ENCODE assay signal across 9 cellular contexts in the genomic region with DNA sequence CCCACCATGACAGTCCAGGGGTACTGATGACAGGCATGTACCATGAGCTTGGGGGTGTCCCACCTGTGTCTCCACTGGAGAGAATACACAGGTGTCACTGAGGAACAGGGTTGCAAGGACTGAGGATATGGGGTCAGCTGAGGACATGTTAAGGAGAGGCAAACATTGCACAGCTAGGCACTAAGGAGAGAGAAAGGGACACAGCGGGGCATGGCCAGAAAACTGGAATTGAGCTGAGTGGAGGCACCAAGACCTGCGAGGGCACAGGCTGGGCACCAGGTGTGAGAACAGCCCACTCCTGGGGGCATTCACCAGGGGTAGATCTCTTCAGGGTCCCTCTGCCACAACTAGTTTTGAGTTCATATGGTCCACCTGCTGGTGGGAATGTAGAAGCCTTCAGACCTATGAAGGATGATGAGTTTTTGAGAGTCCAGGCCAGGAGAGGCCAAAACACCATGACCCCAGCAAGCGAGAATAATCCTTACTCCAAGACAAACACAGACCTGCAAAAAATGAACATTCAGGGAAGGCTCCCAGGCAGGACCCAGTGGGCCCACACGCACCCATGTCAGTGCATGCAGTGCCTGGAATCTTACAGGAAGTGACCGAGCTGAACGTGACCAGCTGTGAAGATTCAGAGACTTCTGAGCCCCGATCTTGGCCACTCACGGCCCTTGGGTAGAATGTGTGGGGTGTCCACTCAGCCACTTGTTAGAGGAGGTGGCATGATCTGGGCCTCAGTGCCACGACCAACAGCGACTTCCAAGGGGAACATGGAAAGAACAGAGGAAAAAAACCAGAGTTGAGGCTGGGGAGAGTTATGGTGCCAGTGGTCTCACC. TPM values are rescaled to one million over a fixed set of nuclear protein-coding genes. Genes with fewer than 3 reads are reported as not detected.
DNase-seq lines count a peak whose midpoint lies in the region; ATAC-seq and TF ChIP-seq lines count a peak whose summit lies in the region.
"Had no signal": no experiment of that assay in that cellular context is flagged by ENCODE, and none has a peak within 500 bp of the region (broad histone marks: within the 10 kb centered on the region; RNA-seq: fewer than 3 reads in every experiment).

No MANE protein-coding gene starts in this region.

- H3K4me1 Mint-ChIP-seq in CD8-positive, alpha-beta T cell (ENCODE audit: low read depth), result peaks cover 36% of the 10 kb centered on the region
- peaks cover 31 to 32% of the 10 kb centered on the region in 2 donors for H3K4me1 Mint-ChIP-seq in natural killer cell treated with Interleukin-12 subunit alpha and Interleukin-12 subunit beta and Interleukin-15 and Interleukin-18, amount 100 ng/mL, for 72 hours (ENCODE audit: low read depth in 2 of 2)

- H3K36me3 ChIP-seq in CD8-positive, alpha-beta T cell (ENCODE audit: insufficient read depth, low read length), result no peaks in the 10 kb centered on the region
- H3K36me3 ChIP-seq in KOPT-K1 (ENCODE audit: insufficient read depth, low read length), result no peaks in the 10 kb centered on the region

- intact Hi-C loops in CD8-positive, alpha-beta T cell (cut with DNase I, micrococcal nuclease), result loop anchor here (5.0 to 10.0 kb wide), 4 partner anchors 80 to 722 kb away; partner anchors contain the start of genes ZNF274 (in 1 of the 2), ZNF417 (in 1 of the 2), ZNF551 (in 1 of the 2) and ZSCAN22 (in 1 of the 2)

- no peaks in the 10 kb centered on the region for H3K27me3 Mint-ChIP-seq in CD8-positive, alpha-beta T cell (ENCODE audit: low read depth)
- no peaks in the 10 kb centered on the region for H3K27me3 Mint-ChIP-seq in natural killer cell treated with Interleukin-12 subunit alpha and Interleukin-12 subunit beta and Interleukin-15 and Interleukin-18, amount 100 ng/mL, for 72 hours

- peak overlapping the region; percentile 96 for H3K27ac Mint-ChIP-seq in CD8-positive, alpha-beta T cell
- peak overlapping the region; percentile 82 to 93 for H3K27ac Mint-ChIP-seq in natural killer cell treated with Interleukin-12 subunit alpha and Interleukin-12 subunit beta and Interleukin-15 and Interleukin-18, amount 100 ng/mL, for 72 hours

- H3K4me1 ChIP-seq in CD8-positive, alpha-beta T cell (ENCODE audit: insufficient read depth, low read length), result peaks cover 24% of the 10 kb centered on the region

- H3K4me3 ChIP-seq in CD8-positive, alpha-beta T cell (ENCODE audit: low read depth, low read length), result peak overlapping the region; percentile 75
- peak overlapping the region; percentile 96 for H3K4me3 ChIP-seq in cardiac fibroblast (replicated peaks in 1 of 2; ENCODE audit: low read depth in 2 of 2, low read length in 2 of 2)

- POLR2A ChIA-PET in CD8-positive, alpha-beta T cell (lab: Charles Lee), result no interaction called here

- ATAC-seq in CD8-positive, alpha-beta T cell, result no peak
- no peak for ATAC-seq in natural killer cell treated with Interleukin-12 subunit alpha and Interleukin-12 subunit beta and Interleukin-15 and Interleukin-18, amount 100 ng/mL, for 72 hours
- no peak for ATAC-seq in HG03469 (IDR thresholded peaks at IDR 0.05; ENCODE audit: unreplicated experiment)
- no peak for ATAC-seq in HG02623 (IDR thresholded peaks at IDR 0.05; ENCODE audit: unreplicated experiment)

- no peak for DNase-seq in CD8-positive, alpha-beta T cell
- DNase-seq in cardiac fibroblast (ENCODE audit: low read depth in 2 of 2) (no peak), SK-N-DZ (ENCODE audit: low spot score) (no peak), iPS-NIHi7 (ENCODE audit: extremely low spot score) (no peak)
- no peak for DNase-seq in natural killer cell treated with Interleukin-12 subunit alpha and Interleukin-12 subunit beta and Interleukin-15 and Interleukin-18, amount 100 ng/mL, for 72 hours (ENCODE audit: low spot score)

- H3K9me3 Mint-ChIP-seq in CD8-positive, alpha-beta T cell, result no peaks in the 10 kb centered on the region
- no peaks in the 10 kb centered on the region for H3K9me3 Mint-ChIP-seq in natural killer cell treated with Interleukin-12 subunit alpha and Interleukin-12 subunit beta and Interleukin-15 and Interleukin-18, amount 100 ng/mL, for 72 hours

- H3K27ac ChIP-seq in CD8-positive, alpha-beta T cell (ENCODE audit: low read depth, low read length), result peak overlapping the region; percentile 67
- H3K27ac ChIP-seq in KOPT-K1 (ENCODE audit: low read depth, low read length, poor library complexity, severe bottlenecking), result peak overlapping the region; percentile 78

- peaks cover 7% of the 10 kb centered on the region for H3K36me3 Mint-ChIP-seq in CD8-positive, alpha-beta T cell
- no peaks in the 10 kb centered on the region for H3K36me3 Mint-ChIP-seq in natural killer cell treated with Interleukin-12 subunit alpha and Interleukin-12 subunit beta and Interleukin-15 and Interleukin-18, amount 100 ng/mL, for 72 hours

- CTCF ChIA-PET in CD8-positive, alpha-beta T cell (lab: Charles Lee), result interaction anchor here (0.7 to 0.9 kb wide), 2 partner anchors 51 to 113 kb away, joined by 3 to 4 read pairs; partner anchors contain the start of gene ZBTB45

- H3K27me3 ChIP-seq in CD8-positive, alpha-beta T cell (ENCODE audit: insufficient read depth, low read length), result no peaks in the 10 kb centered on the region

- peak overlapping the region; percentile 97 for H3K4me3 Mint-ChIP-seq in CD8-positive, alpha-beta T cell
- H3K4me3 Mint-ChIP-seq in natural killer cell treated with Interleukin-12 subunit alpha and Interleukin-12 subunit beta and Interleukin-15 and Interleukin-18, amount 100 ng/mL, for 72 hours, result peak overlapping the region; percentile 96

- no peak for TF ChIP-seq CTCF in CD8-positive, alpha-beta T cell (IDR thresholded peaks at IDR 0.05)
- TF ChIP-seq CTCF in cardiac fibroblast (IDR thresholded peaks at IDR 0.05; ENCODE audit: low read depth, low read length), result peak; percentile 43

- no peaks in the 10 kb centered on the region for H3K9me3 ChIP-seq in CD8-positive, alpha-beta T cell (ENCODE audit: low read length)
- H3K9me3 ChIP-seq in KOPT-K1 (ENCODE audit: insufficient read depth, low read length, poor library complexity, severe bottlenecking), result no peaks in the 10 kb centered on the region

RNA-seq across cellular contexts. Expression of gene ZNF584, which starts 1.4 kb away (rescaled TPM):
- 1 to 10 TPM; 1.2 to 1.7 TPM for total RNA-seq in CD8-positive, alpha-beta T cell
- 10 to 100 TPM in 1 of 2 donors, 1 to 10 TPM in 1; 8.4 to 18.5 TPM for total RNA-seq in natural killer cell treated with Interleukin-12 subunit alpha and Interleukin-12 subunit beta and Interleukin-15 and Interleukin-18, amount 100 ng/mL, for 72 hours
- polyA plus RNA-seq in SK-N-DZ (2014; cell fraction: cytosol; rRNA removed), result 3.6 and 7.2 TPM in 2 replicates
- 1.8 and 9.7 TPM in 2 replicates for polyA plus RNA-seq in SK-N-DZ (2014; cell fraction: nucleus; rRNA removed)

RNA-seq across cellular contexts. Expression of gene RNF225, which starts 11.6 kb away (rescaled TPM):
- under 1 TPM in 1 of 2 experiments, not detected in 1; 0.76 TPM for total RNA-seq in CD8-positive, alpha-beta T cell
- total RNA-seq in natural killer cell treated with Interleukin-12 subunit alpha and Interleukin-12 subunit beta and Interleukin-15 and Interleukin-18, amount 100 ng/mL, for 72 hours, result 1 to 10 TPM in 1 of 2 donors, under 1 TPM in 1; 0.59 to 3.2 TPM
- not detected in 2 replicates for polyA plus RNA-seq in SK-N-DZ (2014; cell fraction: cytosol; rRNA removed)
- not detected in 2 replicates for polyA plus RNA-seq in SK-N-DZ (2014; cell fraction: nucleus; rRNA removed)
- total RNA-seq: pulmonary artery endothelial cell had no signal

RNA-seq across cellular contexts. Expression of gene RPS5, which starts 20.0 kb away (rescaled TPM):
- 1,000 to 10,000 TPM; 1,884 to 1,887 TPM for total RNA-seq in CD8-positive, alpha-beta T cell
- 100 to 1,000 TPM; 757 to 786 TPM for total RNA-seq in natural killer cell treated with Interleukin-12 subunit alpha and Interleukin-12 subunit beta and Interleukin-15 and Interleukin-18, amount 100 ng/mL, for 72 hours
- 2,519 and 3,162 TPM in 2 replicates for polyA plus RNA-seq in SK-N-DZ (2014; cell fraction: cytosol; rRNA removed)
- polyA plus RNA-seq in SK-N-DZ (2014; cell fraction: nucleus; rRNA removed), result 1,307 and 1,926 TPM in 2 replicates

RNA-seq across cellular contexts. Expression of gene ZNF837, which starts 26.2 kb away (rescaled TPM):
- total RNA-seq in CD8-positive, alpha-beta T cell, result 1 to 10 TPM; 1.2 to 1.3 TPM
- total RNA-seq in natural killer cell treated with Interleukin-12 subunit alpha and Interleukin-12 subunit beta and Interleukin-15 and Interleukin-18, amount 100 ng/mL, for 72 hours, result under 1 TPM; 0.71 to 0.86 TPM
- 2.4 and 4.2 TPM in 2 replicates for polyA plus RNA-seq in SK-N-DZ (2014; cell fraction: cytosol; rRNA removed)
- 1.7 and 5.6 TPM in 2 replicates for polyA plus RNA-seq in SK-N-DZ (2014; cell fraction: nucleus; rRNA removed)

RNA-seq across cellular contexts. Expression of gene ZNF132, which starts 32.9 kb away (rescaled TPM):
- 1 to 10 TPM in 1 of 2 experiments, under 1 TPM in 1; 0.75 to 1.3 TPM for total RNA-seq in CD8-positive, alpha-beta T cell
- 1 to 10 TPM; 3.2 to 5.3 TPM for total RNA-seq in natural killer cell treated with Interleukin-12 subunit alpha and Interleukin-12 subunit beta and Interleukin-15 and Interleukin-18, amount 100 ng/mL, for 72 hours
- 1.4 and 2.2 TPM in 2 replicates for polyA plus RNA-seq in SK-N-DZ (2014; cell fraction: cytosol; rRNA removed)
- 1.2 and 1.3 TPM in 2 replicates for polyA plus RNA-seq in SK-N-DZ (2014; cell fraction: nucleus; rRNA removed)
